In genomic region chr12:7907009-7907408, GRCh38 we compare ENCODE assay signal across 9 cellular contexts. TPM values are rescaled to one million over a fixed set of nuclear protein-coding genes. Genes with fewer than 3 reads are reported as not detected.
A peak's percentile ranks its signal among the peaks of the same experiment; 100 is the strongest.
DNase-seq lines count a peak whose midpoint lies in the region; ATAC-seq, FAIRE-seq and TF ChIP-seq lines count a peak whose summit lies in the region.
"Had no signal": no experiment of that assay in that cellular context is flagged by ENCODE, and none has a peak within 500 bp of the region (broad histone marks: within the 10 kb centered on the region; RNA-seq: fewer than 3 reads in every experiment).

No MANE protein-coding gene starts in this region.

- no peaks in the 10 kb centered on the region for H3K79me2 ChIP-seq in OCI-LY3 (ENCODE audit: low read length)

- FAIRE-seq in A549 (lab: Jason Lieb, UNC): peak; percentile 77

- TF ChIP-seq POLR2A in A549 (IDR thresholded peaks at IDR 0.05; ENCODE audit: low read length): no peak

- no peak overlapping the region for H3K9ac ChIP-seq in OCI-LY3 (ENCODE audit: low read length)

- H2AFZ ChIP-seq in OCI-LY3 (ENCODE audit: low read depth, low read length): no peak overlapping the region

- H3K27ac ChIP-seq in A549: peak overlapping the region; percentile 76 to 81
- H3K27ac ChIP-seq in OCI-LY3 (ENCODE audit: low read length): no peak overlapping the region

- peak; percentile 53 for TF ChIP-seq CTCF in A549 (IDR thresholded peaks at IDR 0.05)
- TF ChIP-seq CTCF in GM12873 (IDR thresholded peaks at IDR 0.05; ENCODE audit: insufficient read depth, low read depth, low read length, missing control alignments): peak; percentile 6
- peak; percentile 5; the same call in 1 of the 2 replicates for TF ChIP-seq CTCF in OCI-LY3 (IDR thresholded peaks at IDR 0.05; ENCODE audit: low read depth, low read length)
- peak; percentile 53 for TF ChIP-seq CTCF in fibroblast of mammary gland (conservative IDR thresholded peaks at IDR 0.05; ENCODE audit: control insufficient read depth, insufficient read depth, low read depth, low read length)

- peaks cover 36% of the 10 kb centered on the region for H3K4me1 ChIP-seq in A549
- no peaks in the 10 kb centered on the region for H3K4me1 ChIP-seq in OCI-LY3 (ENCODE audit: low read length)

- DNase-seq in A549 (ENCODE audit: low read depth in 1 of 2, low spot score in 1 of 2): peak; percentile 90 to 93
- DNase-seq in fibroblast of mammary gland (ENCODE audit: low read depth): peak; percentile 64
- peak; percentile 65 for DNase-seq in stimulated activated CD8-positive, alpha-beta memory T cell treated with anti-CD3 and anti-CD28 coated beads, Interleukin-4, amount 100 ng/mL, for 48 hours
- no peak for DNase-seq in NCI-H774 (lab: John Stamatoyannopoulos, UW)

- 1% methylated on average over 3 of the region's 3 CpGs for WGBS in A549 (ENCODE audit: missing lambda C conversion rate)

- H3K4me3 ChIP-seq in A549: no peak overlapping the region
- H3K4me3 ChIP-seq in OCI-LY3 (ENCODE audit: low read length): no peak overlapping the region
- H3K4me3 ChIP-seq in fibroblast of mammary gland (ENCODE audit: control insufficient read depth, low read depth, low read length): no peak overlapping the region

- POLR2A ChIA-PET in A549 (lab: Yijun Ruan, JAX): no interaction called here

- CTCF ChIA-PET in A549 (lab: Yijun Ruan, JAX): interaction anchor here (0.6 to 7.4 kb wide), 20 partner anchors 10 to 766 kb away, joined by 3 to 37 read pairs (median 6); no protein-coding TSS in a partner anchor

- H4K20me1 ChIP-seq in OCI-LY3 (ENCODE audit: insufficient read depth, low read length): no peaks in the 10 kb centered on the region

- no peaks in the 10 kb centered on the region for H3K36me3 ChIP-seq in OCI-LY3 (replicated peaks; ENCODE audit: low read depth, low read length)

- peak; percentile 59 to 60; a peak in 4 of 5 replicates for TF ChIP-seq RAD21 in A549 (conservative IDR thresholded peaks at IDR 0.05 in 1 of 2, IDR thresholded peaks at IDR 0.05 in 1 of 2)

- H3K4me2 ChIP-seq in A549 (peak overlapping the region; percentile 49), OCI-LY3 (ENCODE audit: low read length) (no peak overlapping the region)

- H3K27me3 ChIP-seq in OCI-LY3 (ENCODE audit: low read depth, low read length): no peaks in the 10 kb centered on the region

- ATAC-seq in A549 (peak; percentile 97 to 99), GM21423 (IDR thresholded peaks at IDR 0.05; ENCODE audit: unreplicated experiment) (no peak), HG03039 (IDR thresholded peaks at IDR 0.05; ENCODE audit: unreplicated experiment) (no peak)

- TF ChIP-seq EP300 in A549 (IDR thresholded peaks at IDR 0.05): no peak

- H3K9me3 ChIP-seq in A549 (no peaks in the 10 kb centered on the region), OCI-LY3 (ENCODE audit: insufficient read depth, low read length) (no peaks in the 10 kb centered on the region)

TF ChIP-seq in A549, 52 proteins besides CTCF, POLR2A, EP300 and RAD21:
- peak; percentile 25 for TF ChIP-seq MAFK (IDR thresholded peaks at IDR 0.05; ENCODE audit: partially characterized antibody)
- TF ChIP-seq CBX8 (IDR thresholded peaks at IDR 0.05): no peak
- TF ChIP-seq ZFP36 (IDR thresholded peaks at IDR 0.05; ENCODE audit: borderline replicate concordance, partially characterized antibody): no peak
- TF ChIP-seq KDM1A (IDR thresholded peaks at IDR 0.05; ENCODE audit: low read depth): no peak
- no peak for TF ChIP-seq ESRRA (IDR thresholded peaks at IDR 0.05; ENCODE audit: borderline replicate concordance, low read length)
- TF ChIP-seq FOSL2 (IDR thresholded peaks at IDR 0.05): no peak
- peak; percentile 76 for TF ChIP-seq FOSL2 (CRISPR knock-in tag; IDR thresholded peaks at IDR 0.05)
- TF ChIP-seq MAX (IDR thresholded peaks at IDR 0.05): peak; percentile 62
- no peak for TF ChIP-seq RCOR1 (IDR thresholded peaks at IDR 0.05; ENCODE audit: low read depth, low read length)
- peak; percentile 63 for TF ChIP-seq SMC3 (IDR thresholded peaks at IDR 0.05)
- TF ChIP-seq GATA3 (IDR thresholded peaks at IDR 0.05; ENCODE audit: borderline replicate concordance): peak; percentile 61

RNA-seq across cellular contexts. Expression of gene SLC2A3, which starts 29.0 kb away (rescaled TPM):
- 52.4 and 56.4 TPM in 2 replicates for polyA plus RNA-seq in A549 (2011; rRNA removed)
- polyA plus RNA-seq in A549 (2012; cell fraction: cytosol; rRNA removed): 8.3 and 11.1 TPM in 2 replicates
- polyA plus RNA-seq in A549 (2012; cell fraction: nucleus; rRNA removed): 15.0 and 23.3 TPM in 2 replicates
- 7.8 to 13.3 TPM (median 8.7 TPM) in 3 replicates for polyA plus RNA-seq in A549 (2017; fragmentation: RNase III; extraction: RNeasy Plus Mini Kit Qiagen cat#74134 plus additional on column Dnase treatment)
- 72.9 and 109 TPM in 2 replicates for polyA minus RNA-seq in A549 (2011; rRNA and poly(A)+ RNA removed)

RNA-seq across cellular contexts. Expression of gene SLC2A14, which starts 34.3 kb away (rescaled TPM):
- polyA plus RNA-seq in A549 (2011; rRNA removed) (0.68 and 0.91 TPM in 2 replicates), A549 (2017; fragmentation: RNase III; extraction: RNeasy Plus Mini Kit Qiagen cat#74134 plus additional on column Dnase treatment) (0.16 to 0.30 TPM (median 0.25 TPM) in 3 replicates)
- 0.03 and 0.05 TPM in 2 replicates for polyA plus RNA-seq in A549 (2012; cell fraction: cytosol; rRNA removed)
- 0.14 and 0.84 TPM in 2 replicates for polyA plus RNA-seq in A549 (2012; cell fraction: nucleus; rRNA removed)
- 0.17 and 0.92 TPM in 2 replicates for polyA minus RNA-seq in A549 (2011; rRNA and poly(A)+ RNA removed)
- polyA plus RNA-seq: esophagus had no signal

Comparison
In these comparisons a context has a peak if more than half of its experiments do, and no peak if none do; other contexts are left out.
1. ATAC-seq: peak in A549 (2 of 2); none in GM21423 (single experiment) and HG03039 (single experiment).
2. Peak in every context shown above with its lines, with median percentiles within 50 percentile points of each other: CTCF ChIP-seq.